In genomic region chr3:24185738-24186384, GRCh38 we compare ENCODE assay signal across 8 cellular contexts.
DNase-seq lines count a peak whose midpoint lies in the region; ATAC-seq and TF ChIP-seq lines count a peak whose summit lies in the region.

No MANE protein-coding gene starts in this region.

- intact Hi-C loops in testis (cut with DNase I; ENCODE audit: low total_unique reads): loop anchor here (10.0 kb wide), 1 partner anchor 49 kb away; no protein-coding TSS in a partner anchor

- peak; percentile 94 for ATAC-seq in GM21526 (IDR thresholded peaks at IDR 0.05; ENCODE audit: low FRiP score, unreplicated experiment)

- no peaks in the 10 kb centered on the region for H3K4me1 ChIP-seq in SJCRH30
- no peaks in the 10 kb centered on the region for H3K4me1 ChIP-seq in testis

- H3K4me3 ChIP-seq in SJCRH30: no peak overlapping the region
- no peak overlapping the region for H3K4me3 ChIP-seq in testis

- no peak for TF ChIP-seq POLR2A in testis (IDR thresholded peaks at IDR 0.05)

- H3K27ac ChIP-seq in SJCRH30 (no peak overlapping the region), testis (no peak overlapping the region)

- WGBS in testis, 2 donors: 37 to 42% methylated on average over 5 of the region's 5 CpGs

- TF ChIP-seq CTCF in testis (IDR thresholded peaks at IDR 0.05): peak; percentile 61 to 78 (median 63)

- H3K36me3 ChIP-seq in SJCRH30 (no peaks in the 10 kb centered on the region), testis (ENCODE audit: low read depth, missing control alignments) (no peaks in the 10 kb centered on the region)

- DNase-seq in NCI-H345 (lab: John Stamatoyannopoulos, UW): peak; percentile 27
- no peak for DNase-seq in NCI-H345 treated with DMSO at 0.1 percent for 48 hours (lab: John Stamatoyannopoulos, UW; ENCODE audit: unreplicated experiment)
- DNase-seq in HPDE6-E6E7 (ENCODE audit: extremely low spot score): peak; percentile 4
- peak; percentile 38 to 67 for DNase-seq in SJCRH30
- peak; percentile 57 to 71 for DNase-seq in dermis microvascular lymphatic vessel endothelial cell (ENCODE audit: low read depth in 2 of 2)
- peak; percentile 75 to 81 for DNase-seq in lung microvascular endothelial cell (ENCODE audit: low read depth in 2 of 2)
- DNase-seq in testis: peak; percentile 56

- H3K9me3 ChIP-seq in SJCRH30 (replicated peaks) (no peaks in the 10 kb centered on the region), testis (no peaks in the 10 kb centered on the region)

- H3K27me3 ChIP-seq in SJCRH30 (no peaks in the 10 kb centered on the region), testis (no peaks in the 10 kb centered on the region)
